ENCODE assay signal across 1 cellular context in the genomic region with DNA sequence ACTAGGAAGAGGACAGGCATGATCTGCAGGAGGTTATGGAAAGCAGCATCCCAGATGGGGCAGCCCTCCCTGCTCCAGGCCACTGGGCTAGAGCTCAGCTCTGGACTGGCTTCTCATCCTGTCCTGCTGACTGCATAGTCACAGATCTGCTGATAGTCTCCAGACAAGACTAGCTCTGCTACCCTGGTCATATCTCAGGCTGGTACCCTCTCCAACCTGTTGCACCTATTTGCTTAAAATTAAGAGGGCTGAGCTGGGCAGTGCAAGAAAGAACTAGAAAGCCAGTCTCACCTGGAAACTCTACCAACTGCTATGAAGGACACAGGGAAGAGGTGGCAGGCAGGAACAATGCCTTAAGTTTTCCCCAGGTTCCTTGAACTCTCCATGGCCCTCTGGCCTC.
TF ChIP-seq lines count a peak whose summit lies in the region.

No MANE protein-coding gene starts in this region.

TF ChIP-seq in GM12878, 131 proteins besides CTCF, POLR2A, EP300 and RAD21 (continued from another document):
- TF ChIP-seq, protein P1, sequence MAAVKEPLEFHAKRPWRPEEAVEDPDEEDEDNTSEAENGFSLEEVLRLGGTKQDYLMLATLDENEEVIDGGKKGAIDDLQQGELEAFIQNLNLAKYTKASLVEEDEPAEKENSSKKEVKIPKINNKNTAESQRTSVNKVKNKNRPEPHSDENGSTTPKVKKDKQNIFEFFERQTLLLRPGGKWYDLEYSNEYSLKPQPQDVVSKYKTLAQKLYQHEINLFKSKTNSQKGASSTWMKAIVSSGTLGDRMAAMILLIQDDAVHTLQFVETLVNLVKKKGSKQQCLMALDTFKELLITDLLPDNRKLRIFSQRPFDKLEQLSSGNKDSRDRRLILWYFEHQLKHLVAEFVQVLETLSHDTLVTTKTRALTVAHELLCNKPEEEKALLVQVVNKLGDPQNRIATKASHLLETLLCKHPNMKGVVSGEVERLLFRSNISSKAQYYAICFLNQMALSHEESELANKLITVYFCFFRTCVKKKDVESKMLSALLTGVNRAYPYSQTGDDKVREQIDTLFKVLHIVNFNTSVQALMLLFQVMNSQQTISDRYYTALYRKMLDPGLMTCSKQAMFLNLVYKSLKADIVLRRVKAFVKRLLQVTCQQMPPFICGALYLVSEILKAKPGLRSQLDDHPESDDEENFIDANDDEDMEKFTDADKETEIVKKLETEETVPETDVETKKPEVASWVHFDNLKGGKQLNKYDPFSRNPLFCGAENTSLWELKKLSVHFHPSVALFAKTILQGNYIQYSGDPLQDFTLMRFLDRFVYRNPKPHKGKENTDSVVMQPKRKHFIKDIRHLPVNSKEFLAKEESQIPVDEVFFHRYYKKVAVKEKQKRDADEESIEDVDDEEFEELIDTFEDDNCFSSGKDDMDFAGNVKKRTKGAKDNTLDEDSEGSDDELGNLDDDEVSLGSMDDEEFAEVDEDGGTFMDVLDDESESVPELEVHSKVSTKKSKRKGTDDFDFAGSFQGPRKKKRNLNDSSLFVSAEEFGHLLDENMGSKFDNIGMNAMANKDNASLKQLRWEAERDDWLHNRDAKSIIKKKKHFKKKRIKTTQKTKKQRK (IDR thresholded peaks at IDR 0.05; ENCODE audit: low read depth, low read length) = no peak
- TF ChIP-seq MEF2A (IDR thresholded peaks at IDR 0.05; ENCODE audit: insufficient read depth, low read depth, low read length) (no peak), CHD2 (IDR thresholded peaks at IDR 0.05; ENCODE audit: borderline replicate concordance, low read depth, low read length) (no peak)
